Comparison of ENCODE assay signal across 27 cellular contexts in the genomic region with DNA sequence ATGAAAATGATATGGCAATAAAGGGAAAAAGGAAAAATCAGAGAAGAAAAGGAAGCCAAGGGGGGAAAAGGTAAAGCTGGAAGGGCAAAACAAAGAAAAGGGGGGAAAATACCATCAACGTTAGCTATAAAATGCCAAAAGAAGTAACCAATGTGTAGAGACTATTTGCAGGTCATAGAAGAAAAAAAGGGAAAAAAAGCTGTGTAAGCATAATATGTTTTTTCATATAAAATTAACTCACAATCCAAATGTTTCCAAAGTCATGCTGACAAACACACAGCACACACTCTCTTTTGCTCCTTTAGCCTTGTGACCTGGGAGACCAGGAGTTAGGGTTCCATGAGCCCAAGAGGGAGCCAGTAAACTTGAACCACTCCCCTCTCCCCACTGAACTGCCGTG. TPM values are rescaled to one million over a fixed set of nuclear protein-coding genes. Genes with fewer than 3 reads are reported as not detected.
DNase-seq lines count a peak whose midpoint lies in the region; ATAC-seq, FAIRE-seq and TF ChIP-seq lines count a peak whose summit lies in the region.
"Had no signal": no experiment of that assay in that cellular context is flagged by ENCODE, and none has a peak within 500 bp of the region (broad histone marks: within the 10 kb centered on the region; RNA-seq: fewer than 3 reads in every experiment).

No MANE protein-coding gene starts in this region.

- H3K9me1 ChIP-seq in K562 (ENCODE audit: control insufficient read depth, insufficient read depth, low read length) = no peaks in the 10 kb centered on the region

- H2AFZ ChIP-seq in K562 (ENCODE audit: low read depth, low read length) = no peak overlapping the region

- TF ChIP-seq RAD21 in A549 (conservative IDR thresholded peaks at IDR 0.05 in 1 of 2, IDR thresholded peaks at IDR 0.05 in 1 of 2) (no peak), K562 (CRISPR knock-in tag; conservative IDR thresholded peaks at IDR 0.05 in 1 of 2, IDR thresholded peaks at IDR 0.05 in 1 of 2) (no peak)

- no peaks in the 10 kb centered on the region for H4K20me1 ChIP-seq in K562 (replicated peaks; ENCODE audit: control insufficient read depth, insufficient read depth, low read length)
- H4K20me1 ChIP-seq: BLaER1 had no signal

- no peak overlapping the region for H3K4me3 Mint-ChIP-seq in osteocyte (ENCODE audit: unreplicated experiment)
- H3K4me3 Mint-ChIP-seq in activated T-helper 17 cell treated with anti-CD3 and anti-CD28 coated beads, Interleukin-2, amount 50 U/mL, for 72 hours = no peak overlapping the region
- H3K4me3 Mint-ChIP-seq: CD14-positive monocyte; CD4-positive, alpha-beta memory T cell; CD4-positive, CD25-positive, alpha-beta regulatory T cell; CD8-positive, alpha-beta memory T cell had no signal

- H3K27ac ChIP-seq in cardiac muscle cell (peak overlapping the region; percentile 89), heart left ventricle (no peak overlapping the region), A549 (no peak overlapping the region), K562 (ENCODE audit: extremely low read depth, low read depth, low read length) (no peak overlapping the region), gastroesophageal sphincter (no peak overlapping the region)
- H3K27ac ChIP-seq: 22Rv1, BLaER1 had no signal

- ATAC-seq in heart left ventricle (no peak), A549 (no peak), K562 (no peak), gastroesophageal sphincter (no peak)
- ATAC-seq in activated T-helper 17 cell treated with anti-CD3 and anti-CD28 coated beads, Interleukin-2, amount 50 U/mL, for 72 hours (replicated peaks) = no peak
- ATAC-seq: GM12878 had no signal

- no peak for TF ChIP-seq EP300 in A549 (IDR thresholded peaks at IDR 0.05)
- no peak for TF ChIP-seq EP300 in K562 (IDR thresholded peaks at IDR 0.05; ENCODE audit: low read length)
- no peak for TF ChIP-seq EP300 in gastroesophageal sphincter (IDR thresholded peaks at IDR 0.05)

- H3K36me3 Mint-ChIP-seq in osteocyte (ENCODE audit: unreplicated experiment) = peaks cover 77% of the 10 kb centered on the region
- no peaks in the 10 kb centered on the region for H3K36me3 Mint-ChIP-seq in activated T-helper 17 cell treated with anti-CD3 and anti-CD28 coated beads, Interleukin-2, amount 50 U/mL, for 72 hours (ENCODE audit: low read depth)
- H3K36me3 Mint-ChIP-seq: CD4-positive, alpha-beta memory T cell; CD4-positive, CD25-positive, alpha-beta regulatory T cell; CD8-positive, alpha-beta memory T cell had no signal

- peak overlapping the region; percentile 56 for H3K27ac Mint-ChIP-seq in osteocyte (ENCODE audit: unreplicated experiment)
- H3K27ac Mint-ChIP-seq in activated T-helper 17 cell treated with anti-CD3 and anti-CD28 coated beads, Interleukin-2, amount 50 U/mL, for 72 hours = no peak overlapping the region
- H3K27ac Mint-ChIP-seq: CD14-positive monocyte; CD4-positive, alpha-beta memory T cell; CD4-positive, CD25-positive, alpha-beta regulatory T cell; CD8-positive, alpha-beta memory T cell had no signal

- in situ Hi-C loops in K562 (cut with MboI) = no loop called here

- no peaks in the 10 kb centered on the region for H3K79me2 ChIP-seq in K562 (ENCODE audit: control insufficient read depth, insufficient read depth, low read length)

- peaks cover 81% of the 10 kb centered on the region for H3K4me1 ChIP-seq in cardiac muscle cell (ENCODE audit: low read depth)
- peaks cover 0 to 9% (median 0%) of the 10 kb centered on the region in 12 donors for H3K4me1 ChIP-seq in heart left ventricle
- H3K4me1 ChIP-seq in A549 = no peaks in the 10 kb centered on the region
- H3K4me1 ChIP-seq in K562 (replicated peaks in 1 of 2; ENCODE audit: control insufficient read depth in 2 of 2, insufficient read depth in 2 of 2, low read length in 2 of 2) = no peaks in the 10 kb centered on the region
- H3K4me1 ChIP-seq in gastroesophageal sphincter = no peaks in the 10 kb centered on the region
- H3K4me1 ChIP-seq: BE2C had no signal

- CTCF ChIA-PET in A549 (lab: Yijun Ruan, JAX) = interaction anchor here (1.4 kb wide), 1 partner anchor 21 kb away, joined by 6 read pairs; no protein-coding TSS in a partner anchor
- CTCF ChIA-PET in K562 (lab: Yijun Ruan, JAX; ENCODE audit: low intra/inter-chr PET ratio) = no interaction called here

- H3K27me3 Mint-ChIP-seq in osteocyte (ENCODE audit: unreplicated experiment) = no peaks in the 10 kb centered on the region
- H3K27me3 Mint-ChIP-seq in activated T-helper 17 cell treated with anti-CD3 and anti-CD28 coated beads, Interleukin-2, amount 50 U/mL, for 72 hours = no peaks in the 10 kb centered on the region
- H3K27me3 Mint-ChIP-seq: CD4-positive, CD25-positive, alpha-beta regulatory T cell; CD8-positive, alpha-beta memory T cell had no signal

- peaks cover 41% of the 10 kb centered on the region for H3K4me1 Mint-ChIP-seq in osteocyte (ENCODE audit: unreplicated experiment)
- no peaks in the 10 kb centered on the region for H3K4me1 Mint-ChIP-seq in activated T-helper 17 cell treated with anti-CD3 and anti-CD28 coated beads, Interleukin-2, amount 50 U/mL, for 72 hours
- H3K4me1 Mint-ChIP-seq: CD4-positive, CD25-positive, alpha-beta regulatory T cell; CD8-positive, alpha-beta memory T cell had no signal

- H3K4me3 ChIP-seq in cardiac muscle cell = no peak overlapping the region
- H3K4me3 ChIP-seq in heart left ventricle = no peak overlapping the region
- H3K4me3 ChIP-seq in A549 = no peak overlapping the region
- H3K4me3 ChIP-seq in K562 = no peak overlapping the region
- no peak overlapping the region for H3K4me3 ChIP-seq in gastroesophageal sphincter
- H3K4me3 ChIP-seq: BLaER1, GM12878 had no signal

- TF ChIP-seq CTCF in cardiac muscle cell (IDR thresholded peaks at IDR 0.05; ENCODE audit: low read depth, low read length) (no peak), heart left ventricle (IDR thresholded peaks at IDR 0.05) (no peak), A549 (IDR thresholded peaks at IDR 0.05) (no peak), K562 (IDR thresholded peaks at IDR 0.05 in 2 of 3, conservative IDR thresholded peaks at IDR 0.05 in 1 of 3; ENCODE audit: insufficient read depth in 2 of 3, low read depth in 1 of 3, low read length in 3 of 3) (no peak), osteocyte (IDR thresholded peaks at IDR 0.05) (no peak), gastroesophageal sphincter (IDR thresholded peaks at IDR 0.05) (no peak)

- no peaks in the 10 kb centered on the region for H3K9me3 ChIP-seq in cardiac muscle cell (ENCODE audit: low read depth)
- H3K9me3 ChIP-seq in heart left ventricle = no peaks in the 10 kb centered on the region
- no peaks in the 10 kb centered on the region for H3K9me3 ChIP-seq in A549
- H3K9me3 ChIP-seq in K562 (replicated peaks; ENCODE audit: control insufficient read depth, insufficient read depth, low read depth, low read length) = no peaks in the 10 kb centered on the region
- no peaks in the 10 kb centered on the region for H3K9me3 ChIP-seq in gastroesophageal sphincter
- H3K9me3 ChIP-seq: BE2C, BLaER1 had no signal

- POLR2A ChIA-PET in A549 (lab: Yijun Ruan, JAX) (no interaction called here), K562 (lab: Yijun Ruan, JAX) (no interaction called here)

- H3K9ac ChIP-seq in K562 (ENCODE audit: insufficient read depth in 1 of 2, low read depth in 2 of 2, low read length in 2 of 2) = no peak overlapping the region
- H3K9ac ChIP-seq: BLaER1 had no signal

- FAIRE-seq in A549 (lab: Jason Lieb, UNC) (no peak), K562 (lab: Jason Lieb, UNC) (no peak)
- FAIRE-seq: GM12878, GM12892, GM18507 had no signal

- WGBS in heart left ventricle, 4 donors = 86 to 93% (median 89%) methylated on average over 2 of the region's 2 CpGs
- WGBS in A549 (ENCODE audit: missing lambda C conversion rate) = 84% methylated on average over 2 of the region's 2 CpGs
- WGBS in K562 (ENCODE audit: insufficient coverage, low coverage, missing lambda C conversion rate) = 0% methylated on average over 2 of the region's 2 CpGs
- WGBS in gastroesophageal sphincter (ENCODE audit: low coverage in 1 of 2), 2 donors = 85 to 93% methylated on average over 2 of the region's 2 CpGs

- no peaks in the 10 kb centered on the region for H3K9me3 Mint-ChIP-seq in osteocyte (ENCODE audit: unreplicated experiment)
- no peaks in the 10 kb centered on the region for H3K9me3 Mint-ChIP-seq in activated T-helper 17 cell treated with anti-CD3 and anti-CD28 coated beads, Interleukin-2, amount 50 U/mL, for 72 hours
- H3K9me3 Mint-ChIP-seq: CD14-positive monocyte had no signal

- no peak overlapping the region for H3K4me2 ChIP-seq in A549
- no peak overlapping the region for H3K4me2 ChIP-seq in K562 (ENCODE audit: insufficient read depth, low read length)
- H3K4me2 ChIP-seq: BLaER1 had no signal

- BruUV-seq in K562 (replicated peaks; lab: Mats Ljungman, UMichigan) = no TSS peak

- no peak for TF ChIP-seq POLR2A in heart left ventricle (IDR thresholded peaks at IDR 0.05)
- no peak for TF ChIP-seq POLR2A in A549 (IDR thresholded peaks at IDR 0.05; ENCODE audit: low read length)
- TF ChIP-seq POLR2A in K562 (conservative IDR thresholded peaks at IDR 0.05) = no peak
- no peak for TF ChIP-seq POLR2A in gastroesophageal sphincter (IDR thresholded peaks at IDR 0.05)

- H3K27me3 ChIP-seq in cardiac muscle cell (no peaks in the 10 kb centered on the region), heart left ventricle (no peaks in the 10 kb centered on the region), K562 (ENCODE audit: control insufficient read depth in 2 of 2, insufficient read depth in 2 of 2, low read length in 2 of 2) (no peaks in the 10 kb centered on the region), gastroesophageal sphincter (no peaks in the 10 kb centered on the region)
- H3K27me3 ChIP-seq: BLaER1 had no signal

- H3K36me3 ChIP-seq in cardiac muscle cell (peaks cover 99% of the 10 kb centered on the region), heart left ventricle (peaks cover 0 to 13% (median 0%) of the 10 kb centered on the region in 9 donors), K562 (ENCODE audit: control insufficient read depth, insufficient read depth, low read length) (no peaks in the 10 kb centered on the region), gastroesophageal sphincter (peaks cover 0 to 9% of the 10 kb centered on the region in 2 donors)
- H3K36me3 ChIP-seq: BE2C, BLaER1 had no signal

- intact Hi-C loops in heart left ventricle (cut with DNase I) (no loop called here), K562 (cut with micrococcal nuclease) (no loop called here)

- DNase-seq in cardiac muscle cell (ENCODE audit: low read depth in 1 of 2, low spot score in 1 of 2) (no peak), heart left ventricle (no peak), A549 (ENCODE audit: low read depth in 1 of 2, low spot score in 1 of 2) (no peak), K562 (ENCODE audit: extremely low read depth in 1 of 4, low spot score in 3 of 4) (no peak), osteocyte (ENCODE audit: extremely low spot score, unreplicated experiment) (no peak)
- DNase-seq: ACHN; BE2C; C1 segment of cervical spinal cord; CD4-positive, alpha-beta memory T cell; CD4-positive, CD25-positive, alpha-beta regulatory T cell; CD8-positive, alpha-beta memory T cell; COR-L47; DMS 273 treated with DMSO at 0.1 percent for 48 hours; DMS153; DMS53; DMS79; DND-41; EL; GDM1 had no signal

RNA-seq across cellular contexts. Expression of gene FBN2, which starts 18.2 kb away (rescaled TPM):
- total RNA-seq in cardiac muscle cell = 1,580 and 2,094 TPM in 2 replicates
- polyA plus RNA-seq in cardiac muscle cell = 725 and 1,356 TPM in 2 replicates
- total RNA-seq in heart left ventricle = 10 to 100 TPM in 5 of 9 donors, 1 to 10 TPM in 4; 7.4 to 28.0 (median 10.2) TPM
- 1 to 10 TPM; 9.0 to 9.7 TPM for polyA plus RNA-seq in heart left ventricle
- 22.2 and 28.3 TPM in 2 replicates for polyA plus RNA-seq in A549 (2011; rRNA removed)
- polyA plus RNA-seq in A549 (2012; cell fraction: cytosol; rRNA removed) = 7.4 and 8.9 TPM in 2 replicates
- 27.5 and 38.7 TPM in 2 replicates for polyA plus RNA-seq in A549 (2012; cell fraction: nucleus; rRNA removed)
- polyA plus RNA-seq in A549 (2017; fragmentation: RNase III; extraction: RNeasy Plus Mini Kit Qiagen cat#74134 plus additional on column Dnase treatment) = 22.4 to 30.8 TPM (median 22.7 TPM) in 3 replicates
- 83.9 and 89.5 TPM in 2 replicates for polyA minus RNA-seq in A549 (2011; rRNA and poly(A)+ RNA removed)
- total RNA-seq in K562 (2011; cell fraction: chromatin; rRNA removed; ENCODE audit: low replicate concordance) = not detected in 2 replicates
- total RNA-seq in K562 (2011; cell fraction: nucleolus; rRNA removed) = not detected in 2 replicates
- total RNA-seq in K562 (2011; cell fraction: nucleoplasm; rRNA removed) = not detected in 2 replicates
- not detected in 2 replicates for total RNA-seq in K562 (2014; rRNA removed)
- total RNA-seq in K562 (2014; rRNA removed; fragmentation: Illumina TruSeq; extraction: Trizol) = not detected in 2 replicates
- not detected in 2 replicates for total RNA-seq in K562 (2015; rRNA removed; fragmentation: Illumina TruSeq; extraction: Trizol)
- 0.09 and 0.22 TPM in 2 replicates for total RNA-seq in K562 (2021)
- not detected in 2 replicates for polyA plus RNA-seq in K562 (2011; rRNA removed)
- under 0.01 TPM in 1 of 2 replicates, not detected in the other for polyA plus RNA-seq in K562 (2011; cell fraction: cytosol; rRNA removed)
- 0.03 TPM in 1 of 2 replicates, not detected in the other for polyA plus RNA-seq in K562 (2011; cell fraction: nucleus; rRNA removed)
- under 0.01 and 0.01 TPM in 2 replicates for polyA plus RNA-seq in K562 (2012)
- not detected in 2 replicates for polyA plus RNA-seq in K562 (2014; fragmentation: Illumina TruSeq; extraction: Trizol)
- polyA plus RNA-seq in K562 (2014; fragmentation: Nextera tagmentation; extraction: Ambion mirVana) = under 1 TPM in 1 of 2 experiments, not detected in 1; 0.01 TPM
- polyA plus RNA-seq in K562 (2014; rRNA removed) = not detected in 2 replicates
- polyA minus RNA-seq in K562 (2011; rRNA and poly(A)+ RNA removed) = 0.09 TPM in 1 of 2 replicates, not detected in the other
- not detected in 2 replicates for polyA minus RNA-seq in K562 (2011; cell fraction: cytosol; rRNA and poly(A)+ RNA removed)
- polyA minus RNA-seq in K562 (2011; cell fraction: nucleus; rRNA and poly(A)+ RNA removed) = 0.13 and 0.33 TPM in 2 replicates
- 1,151 and 1,312 TPM in 2 replicates for total RNA-seq in osteocyte
- total RNA-seq in activated T-helper 17 cell treated with anti-CD3 and anti-CD28 coated beads, Interleukin-2, amount 50 U/mL, for 72 hours = not detected
- total RNA-seq in gastroesophageal sphincter = 10 to 100 TPM in 1 of 4 donors, 1 to 10 TPM in 3; 5.3 to 19.4 (median 7.5) TPM
- total RNA-seq: CD4-positive, CD25-positive, alpha-beta regulatory T cell had no signal
- polyA plus RNA-seq: CD4-positive, alpha-beta memory T cell; CD4-positive, CD25-positive, alpha-beta regulatory T cell; CD8-positive, alpha-beta memory T cell had no signal

Comparison
In these comparisons a context has a peak if more than half of its experiments do, and no peak if none do; other contexts are left out.
1. RNA of gene FBN2, which starts 18.2 kb away (total RNA-seq): 1,580 to 2,094 TPM in cardiac muscle cell and 1,151 to 1,312 TPM in osteocyte; 7.4 to 28.0 TPM in heart left ventricle, 5.3 to 19.4 TPM in gastroesophageal sphincter, not detected in activated T-helper 17 cell treated with anti-CD3 and anti-CD28 coated beads, Interleukin-2, amount 50 U/mL, for 72 hours and 0.09 to 0.22 TPM in K562; every median in the first group is over 10 times any median in the second.